Comparison of ENCODE assay signal across 17 cellular contexts in genomic region chr3:13762931-13763330, GRCh38.
"Had no signal": no experiment of that assay in that cellular context is flagged by ENCODE, and none has a peak within 500 bp of the region (broad histone marks: within the 10 kb centered on the region; RNA-seq: fewer than 3 reads in every experiment).

No MANE protein-coding gene starts in this region.

- H3K4me1 Mint-ChIP-seq: activated B cell treated with CpG ODN at 0.5 μM for 24 hours; naive B cell; stimulated activated memory B cell treated with anti-CD40 and anti-IgM and Interleukin-4, amounts not matched to agents 10 μg/mL and 1 μg/mL and 100 μg/mL, for 72 hours had no signal

- H3K4me3 ChIP-seq: mucosa of descending colon, pancreas, smooth muscle cell, thoracic aorta had no signal

- H3K4me1 ChIP-seq: pancreas had no signal

- H3K9me3 ChIP-seq: mucosa of descending colon, pancreas, thoracic aorta had no signal

- H3K36me3 ChIP-seq: pancreas, thoracic aorta had no signal

- DNase-seq: activated B cell treated with CpG ODN at 0.5 μM for 24 hours; activated CD4-positive, alpha-beta T cell treated with anti-CD3 and anti-CD28 coated beads for 4 hours; activated T-cell treated with anti-CD3 and anti-CD28 coated beads for 4 hours; cerebellar nuclear complex; cortex of kidney; left cardiac atrium; mesenchymal stem cell; mucosa of descending colon; naive B cell; pancreas; stimulated activated CD4-positive, alpha-beta T cell treated with anti-CD3 and anti-CD28 coated beads, Interleukin-4, amount 100 ng/mL, for 4 hours; SW 1271 had no signal

- H3K36me3 Mint-ChIP-seq: naive B cell; stimulated activated memory B cell treated with anti-CD40 and anti-IgM and Interleukin-4, amounts not matched to agents 10 μg/mL and 1 μg/mL and 100 μg/mL, for 72 hours had no signal

- H3K27ac Mint-ChIP-seq: activated B cell treated with CpG ODN at 0.5 μM for 24 hours; activated naive CD8-positive, alpha-beta T cell; activated T-helper 1 cell treated with anti-CD3 and anti-CD28 coated beads, Interleukin-12 subunit alpha, Interleukin-12 subunit beta, Interleukin-2, Interleukin-4 antibody, amounts not matched to agents 30 ng/mL and 10 ng/mL and 1 ng/mL, durations not matched to agents 14 hours and 24 hours and 36 hours; naive B cell; stimulated activated memory B cell treated with anti-CD40 and anti-IgM and Interleukin-4, amounts not matched to agents 10 μg/mL and 1 μg/mL and 100 μg/mL, for 72 hours had no signal

- H3K4me3 Mint-ChIP-seq: activated B cell treated with CpG ODN at 0.5 μM for 24 hours; activated naive CD8-positive, alpha-beta T cell; activated T-helper 1 cell treated with anti-CD3 and anti-CD28 coated beads, Interleukin-12 subunit alpha, Interleukin-12 subunit beta, Interleukin-2, Interleukin-4 antibody, amounts not matched to agents 30 ng/mL and 10 ng/mL and 1 ng/mL, durations not matched to agents 14 hours and 24 hours and 36 hours; naive B cell; stimulated activated memory B cell treated with anti-CD40 and anti-IgM and Interleukin-4, amounts not matched to agents 10 μg/mL and 1 μg/mL and 100 μg/mL, for 72 hours had no signal

- H3K27me3 ChIP-seq: pancreas had no signal

- H3K27ac ChIP-seq: pancreas, thoracic aorta had no signal
